Comparison of ENCODE assay signal across 9 cellular contexts in the genomic region with DNA sequence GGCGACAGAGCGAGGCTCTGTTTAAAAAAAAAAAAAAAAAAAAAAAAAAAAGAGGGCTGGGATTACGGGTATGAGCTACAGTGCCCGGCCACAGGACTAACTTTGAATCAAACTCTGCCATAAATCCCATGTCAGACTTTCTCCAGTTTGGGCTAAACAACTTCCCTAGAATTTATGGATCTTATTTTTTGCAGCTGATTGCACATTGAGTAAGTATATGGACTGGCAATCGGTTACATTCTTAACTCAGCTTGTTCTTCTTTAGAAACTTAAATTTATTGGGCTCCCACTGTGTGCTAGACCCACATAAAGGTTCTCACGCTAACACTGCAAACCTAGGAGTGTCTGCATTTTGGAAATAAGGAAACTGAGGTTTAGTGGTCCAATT. TPM values are rescaled to one million over a fixed set of nuclear protein-coding genes. Genes with fewer than 3 reads are reported as not detected.
A peak's percentile ranks its signal among the peaks of the same experiment; 100 is the strongest.
DNase-seq lines count a peak whose midpoint lies in the region; ATAC-seq, FAIRE-seq and TF ChIP-seq lines count a peak whose summit lies in the region.
"Had no signal": no experiment of that assay in that cellular context is flagged by ENCODE, and none has a peak within 500 bp of the region (broad histone marks: within the 10 kb centered on the region; RNA-seq: fewer than 3 reads in every experiment).

No MANE protein-coding gene starts in this region.

- ATAC-seq in stimulated activated naive CD8-positive, alpha-beta T cell treated with anti-CD3 and anti-CD28 coated beads, Interleukin-15, Interleukin-2, amounts not matched to agents 100 U/mL and 50 U/mL, for 24 hours: no peak
- no peak for ATAC-seq in HG03139 (IDR thresholded peaks at IDR 0.05; ENCODE audit: unreplicated experiment)
- ATAC-seq in HG02870 (IDR thresholded peaks at IDR 0.05; ENCODE audit: unreplicated experiment): no peak

- DNase-seq in stimulated activated naive CD8-positive, alpha-beta T cell treated with anti-CD3 and anti-CD28 coated beads, Interleukin-15, Interleukin-2, amounts not matched to agents 100 U/mL and 50 U/mL, for 24 hours: no peak
- DNase-seq in bronchial epithelial cell (ENCODE audit: low read depth) (no peak), HUDEP-2 (lab: John Stamatoyannopoulos, UW; ENCODE audit: unreplicated experiment in 76 of 76) (no peak)
- DNase-seq in stimulated activated naive CD4-positive, alpha-beta T cell (lab: John Stamatoyannopoulos, UW): no peak

- H3K27ac ChIP-seq in mucosa of rectum (ENCODE audit: low read depth in 2 of 2, low read length in 2 of 2): peak overlapping the region; percentile 96 to 98

- peaks cover 7% of the 10 kb centered on the region in 2 donors for H3K4me1 ChIP-seq in mucosa of rectum (ENCODE audit: control insufficient read depth in 2 of 2, insufficient read depth in 2 of 2, low read length in 2 of 2)

- H3K4me1 Mint-ChIP-seq in stimulated activated naive CD8-positive, alpha-beta T cell treated with anti-CD3 and anti-CD28 coated beads, Interleukin-15, Interleukin-2, amounts not matched to agents 100 ng/mL and 50 ng/mL, for 24 hours (ENCODE audit: low read depth): peaks cover 40% of the 10 kb centered on the region

- no peaks in the 10 kb centered on the region for H3K27me3 ChIP-seq in bronchial epithelial cell (ENCODE audit: control insufficient read depth, insufficient read depth, low read length)
- H3K27me3 ChIP-seq in mucosa of rectum (ENCODE audit: control insufficient read depth in 2 of 2, insufficient read depth in 2 of 2, low read length in 2 of 2): no peaks in the 10 kb centered on the region

- H3K27ac Mint-ChIP-seq in stimulated activated naive CD8-positive, alpha-beta T cell treated with anti-CD3 and anti-CD28 coated beads, Interleukin-15, Interleukin-2, amounts not matched to agents 100 ng/mL and 50 ng/mL, for 24 hours: peak overlapping the region; percentile 93

- H3K9me3 ChIP-seq in mucosa of rectum (ENCODE audit: control insufficient read depth in 2 of 2, low read length in 2 of 2): no peaks in the 10 kb centered on the region

- H3K4me3 ChIP-seq in bronchial epithelial cell (ENCODE audit: low read depth, low read length) (peak overlapping the region; percentile 70), mucosa of rectum (ENCODE audit: low read length in 2 of 2) (peak overlapping the region; percentile 87 to 89)

- no peak for FAIRE-seq in bronchial epithelial cell (lab: Jason Lieb, UNC)

- no peaks in the 10 kb centered on the region for H3K9me3 Mint-ChIP-seq in stimulated activated naive CD8-positive, alpha-beta T cell treated with anti-CD3 and anti-CD28 coated beads, Interleukin-15, Interleukin-2, amounts not matched to agents 100 ng/mL and 50 ng/mL, for 24 hours

- H3K9ac ChIP-seq in mucosa of rectum (ENCODE audit: low read depth in 1 of 2, low read length in 2 of 2): peak overlapping the region; percentile 95 to 96

- H3K36me3 Mint-ChIP-seq in stimulated activated naive CD8-positive, alpha-beta T cell treated with anti-CD3 and anti-CD28 coated beads, Interleukin-15, Interleukin-2, amounts not matched to agents 100 ng/mL and 50 ng/mL, for 24 hours (ENCODE audit: low read depth): peaks cover 33% of the 10 kb centered on the region

- no peak for TF ChIP-seq CTCF in bronchial epithelial cell (IDR thresholded peaks at IDR 0.05; ENCODE audit: insufficient read depth, low read length, severe bottlenecking)

- H3K36me3 ChIP-seq in bronchial epithelial cell (ENCODE audit: control insufficient read depth, insufficient read depth, low read length) (no peaks in the 10 kb centered on the region), mucosa of rectum (ENCODE audit: control insufficient read depth in 2 of 2, insufficient read depth in 2 of 2, low read length in 2 of 2) (peaks cover 0 to 9% of the 10 kb centered on the region in 2 donors)

- H3K27me3 Mint-ChIP-seq in stimulated activated naive CD8-positive, alpha-beta T cell treated with anti-CD3 and anti-CD28 coated beads, Interleukin-15, Interleukin-2, amounts not matched to agents 100 ng/mL and 50 ng/mL, for 24 hours: no peaks in the 10 kb centered on the region

- H3K4me3 Mint-ChIP-seq in stimulated activated naive CD8-positive, alpha-beta T cell treated with anti-CD3 and anti-CD28 coated beads, Interleukin-15, Interleukin-2, amounts not matched to agents 100 ng/mL and 50 ng/mL, for 24 hours: peak overlapping the region; percentile 85

RNA-seq across cellular contexts. Expression of a gene that starts 0.8 kb away (rescaled TPM):
- 101 and 121 TPM in 2 replicates for total RNA-seq in bronchial epithelial cell

RNA-seq across cellular contexts. Expression of a gene that starts 39.8 kb away (rescaled TPM):
- total RNA-seq in bronchial epithelial cell: 1.1 and 1.5 TPM in 2 replicates
- total RNA-seq: SK-MEL-5 had no signal
